ENCODE assay signal across 8 cellular contexts in the genomic region with DNA sequence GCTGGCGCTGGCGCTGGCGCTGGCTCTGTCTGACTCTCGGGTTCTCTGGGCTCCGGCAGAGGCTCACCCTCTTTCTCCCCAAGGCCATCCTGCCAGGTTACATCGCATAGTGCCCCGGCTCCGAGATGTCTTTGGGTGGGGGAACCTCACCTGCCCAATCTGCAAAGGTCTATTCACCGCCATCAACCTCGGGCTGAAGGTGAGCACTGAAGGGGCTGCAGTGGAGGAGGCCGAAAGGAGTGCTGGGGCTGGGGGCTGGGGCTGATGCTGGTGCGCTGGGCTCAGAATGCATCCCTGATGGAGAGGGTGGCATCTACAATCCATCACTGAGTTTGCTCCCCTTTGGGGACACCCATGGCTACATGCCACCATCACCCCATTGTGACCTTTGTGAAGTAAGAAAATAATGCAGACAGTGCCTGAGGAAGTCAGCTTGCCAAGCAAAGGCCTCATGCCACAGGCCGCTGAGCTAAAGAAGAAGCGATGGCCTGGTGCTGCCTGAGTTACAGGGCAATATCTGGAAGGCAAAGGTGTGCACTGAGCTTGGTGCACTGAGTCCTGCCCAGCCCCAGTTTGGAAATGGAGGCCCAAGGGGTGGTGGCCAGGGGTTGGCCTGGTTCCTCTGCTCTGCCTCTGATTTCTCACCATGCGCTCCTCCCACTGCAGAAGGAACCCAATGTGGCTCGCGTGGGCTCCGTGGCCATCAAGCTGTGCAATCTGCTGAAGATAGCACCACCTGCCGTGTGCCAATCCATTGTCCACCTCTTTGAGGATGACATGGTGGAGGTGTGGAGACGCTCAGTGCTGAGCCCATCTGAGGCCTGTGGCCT. TPM values are rescaled to one million over a fixed set of nuclear protein-coding genes. Genes with fewer than 3 reads are reported as not detected.
DNase-seq lines count a peak whose midpoint lies in the region; ATAC-seq, FAIRE-seq and TF ChIP-seq lines count a peak whose summit lies in the region.

No MANE protein-coding gene starts in this region.

- H3K27ac Mint-ChIP-seq in activated CD4-positive, alpha-beta T cell treated with anti-CD3 and anti-CD28 coated beads, Interleukin-2, amount 10 ng/mL, durations not matched to agents 24 days and 14 days = peak overlapping the region; percentile 51
- H3K27ac Mint-ChIP-seq in activated naive CD8-positive, alpha-beta T cell treated with anti-CD3 and anti-CD28 coated beads, Interleukin-2, amount 10 ng/mL, durations not matched to agents 7 days and 5 days = peak overlapping the region; percentile 86

- H3K4me3 ChIP-seq in left lung = peak overlapping the region; percentile 74 to 80
- peak overlapping the region; percentile 84 for H3K4me3 ChIP-seq in thymus (ENCODE audit: low read length)

- H3K36me3 Mint-ChIP-seq in activated CD4-positive, alpha-beta T cell treated with anti-CD3 and anti-CD28 coated beads, Interleukin-2, amount 10 ng/mL, durations not matched to agents 24 days and 14 days (ENCODE audit: low read depth) = peaks cover 23% of the 10 kb centered on the region
- peaks cover 18% of the 10 kb centered on the region for H3K36me3 Mint-ChIP-seq in activated naive CD8-positive, alpha-beta T cell treated with anti-CD3 and anti-CD28 coated beads, Interleukin-2, amount 10 ng/mL, durations not matched to agents 7 days and 5 days

- TF ChIP-seq CTCF in left lung (IDR thresholded peaks at IDR 0.05) = no peak

- DNase-seq in activated CD4-positive, alpha-beta T cell treated with anti-CD3 and anti-CD28 coated beads, Interleukin-2, amount 10 ng/mL, durations not matched to agents 24 days and 14 days = no peak
- no peak for DNase-seq in activated CD4-positive, alpha-beta T cell treated with anti-CD3 and anti-CD28 coated beads for 4 hours
- DNase-seq in activated naive CD8-positive, alpha-beta T cell treated with anti-CD3 and anti-CD28 coated beads, Interleukin-2, amount 10 ng/mL, durations not matched to agents 7 days and 5 days = no peak
- no peak for DNase-seq in left lung
- no peak for DNase-seq in H54 (ENCODE audit: insufficient read length, low spot score)

- ATAC-seq in activated naive CD8-positive, alpha-beta T cell treated with anti-CD3 and anti-CD28 coated beads, Interleukin-2, amount 10 ng/mL, durations not matched to agents 7 days and 5 days (ENCODE audit: low read depth) = no peak
- ATAC-seq in left lung (no peak), HG02588 (IDR thresholded peaks at IDR 0.05; ENCODE audit: unreplicated experiment) (no peak), GM21381 (IDR thresholded peaks at IDR 0.05; ENCODE audit: unreplicated experiment) (no peak)

- H3K27me3 Mint-ChIP-seq in activated CD4-positive, alpha-beta T cell treated with anti-CD3 and anti-CD28 coated beads, Interleukin-2, amount 10 ng/mL, durations not matched to agents 24 days and 14 days = no peaks in the 10 kb centered on the region
- no peaks in the 10 kb centered on the region for H3K27me3 Mint-ChIP-seq in activated naive CD8-positive, alpha-beta T cell treated with anti-CD3 and anti-CD28 coated beads, Interleukin-2, amount 10 ng/mL, durations not matched to agents 7 days and 5 days

- H3K4me1 Mint-ChIP-seq in activated CD4-positive, alpha-beta T cell treated with anti-CD3 and anti-CD28 coated beads, Interleukin-2, amount 10 ng/mL, durations not matched to agents 24 days and 14 days = peaks cover 30% of the 10 kb centered on the region
- H3K4me1 Mint-ChIP-seq in activated naive CD8-positive, alpha-beta T cell treated with anti-CD3 and anti-CD28 coated beads, Interleukin-2, amount 10 ng/mL, durations not matched to agents 7 days and 5 days = peaks cover 31% of the 10 kb centered on the region

- no peaks in the 10 kb centered on the region for H3K27me3 ChIP-seq in left lung
- no peaks in the 10 kb centered on the region for H3K27me3 ChIP-seq in thymus (ENCODE audit: control insufficient read depth, insufficient read depth)

- H3K9me3 Mint-ChIP-seq in activated CD4-positive, alpha-beta T cell treated with anti-CD3 and anti-CD28 coated beads, Interleukin-2, amount 10 ng/mL, durations not matched to agents 24 days and 14 days = no peaks in the 10 kb centered on the region
- H3K9me3 Mint-ChIP-seq in activated naive CD8-positive, alpha-beta T cell treated with anti-CD3 and anti-CD28 coated beads, Interleukin-2, amount 10 ng/mL, durations not matched to agents 7 days and 5 days = no peaks in the 10 kb centered on the region

- H3K4me3 Mint-ChIP-seq in activated CD4-positive, alpha-beta T cell treated with anti-CD3 and anti-CD28 coated beads, Interleukin-2, amount 10 ng/mL, durations not matched to agents 24 days and 14 days = peak overlapping the region; percentile 85
- H3K4me3 Mint-ChIP-seq in activated naive CD8-positive, alpha-beta T cell treated with anti-CD3 and anti-CD28 coated beads, Interleukin-2, amount 10 ng/mL, durations not matched to agents 7 days and 5 days = peak overlapping the region; percentile 96

- H3K4me1 ChIP-seq in left lung (peaks cover 9 to 38% of the 10 kb centered on the region in 2 donors), thymus (ENCODE audit: control insufficient read depth, insufficient read depth, low read length) (peaks cover 23% of the 10 kb centered on the region)

- H3K9me3 ChIP-seq in left lung (no peaks in the 10 kb centered on the region), thymus (ENCODE audit: control insufficient read depth) (no peaks in the 10 kb centered on the region)

- intact Hi-C loops in activated CD4-positive, alpha-beta T cell treated with anti-CD3 and anti-CD28 coated beads, Interleukin-2, amount 10 ng/mL, durations not matched to agents 24 days and 14 days (cut with micrococcal nuclease) = loop anchor here (1.0 to 2.0 kb wide), 7 partner anchors 11 to 222 kb away; partner anchors contain the start of genes APBB1, ARFIP2, FHIP1B and TAF10
- intact Hi-C loops in left lung (cut with DNase I) = no loop called here

- FAIRE-seq in H54 (lab: Jason Lieb, UNC) = no peak

- POLR2A ChIA-PET in activated naive CD8-positive, alpha-beta T cell treated with anti-CD3 and anti-CD28 coated beads, Interleukin-2, amount 10 ng/mL, durations not matched to agents 7 days and 5 days (lab: Charles Lee) = interaction anchor here (0.6 to 7.0 kb wide), 15 partner anchors 10 to 228 kb away, joined by 3 to 140 read pairs (median 6); partner anchors contain the start of genes APBB1, ARFIP2, CAVIN3 and FHIP1B

- 47% methylated on average over 20 of the region's 20 CpGs for WGBS in thymus

- H3K27ac ChIP-seq in left lung (peak overlapping the region; percentile 89 to 90), thymus (ENCODE audit: low read depth) (peak overlapping the region; percentile 82)

- H3K36me3 ChIP-seq in left lung = peaks cover 0 to 16% of the 10 kb centered on the region in 2 donors
- peaks cover 20% of the 10 kb centered on the region for H3K36me3 ChIP-seq in thymus (ENCODE audit: control insufficient read depth, insufficient read depth)

- no peak for TF ChIP-seq POLR2A in H54 (IDR thresholded peaks at IDR 0.05; ENCODE audit: low read depth, low read length)

RNA-seq across cellular contexts. Expression of gene SMPD1, which starts 0.7 kb away (rescaled TPM):
- 9.4 and 10.0 TPM in 2 replicates for total RNA-seq in activated CD4-positive, alpha-beta T cell treated with anti-CD3 and anti-CD28 coated beads, Interleukin-2, amount 10 ng/mL, durations not matched to agents 24 days and 14 days
- 10 to 100 TPM; 40.7 to 42.6 TPM for total RNA-seq in activated naive CD8-positive, alpha-beta T cell treated with anti-CD3 and anti-CD28 coated beads, Interleukin-2, amount 10 ng/mL, durations not matched to agents 7 days and 5 days
- total RNA-seq in left lung = 10 to 100 TPM; 55.2 to 79.3 TPM
- 68.8 TPM for polyA plus RNA-seq in thymus

RNA-seq across cellular contexts. Expression of gene APBB1, which starts 28.0 kb away (rescaled TPM):
- total RNA-seq in activated CD4-positive, alpha-beta T cell treated with anti-CD3 and anti-CD28 coated beads, Interleukin-2, amount 10 ng/mL, durations not matched to agents 24 days and 14 days = 24.1 TPM in 2 replicates
- total RNA-seq in activated naive CD8-positive, alpha-beta T cell treated with anti-CD3 and anti-CD28 coated beads, Interleukin-2, amount 10 ng/mL, durations not matched to agents 7 days and 5 days = 10 to 100 TPM; 64.0 to 69.2 TPM
- total RNA-seq in left lung = 10 to 100 TPM; 30.7 to 32.1 TPM
- 70.6 TPM for polyA plus RNA-seq in thymus

RNA-seq across cellular contexts. Expression of gene HPX, which starts 49.9 kb away (rescaled TPM):
- not detected in 2 replicates for total RNA-seq in activated CD4-positive, alpha-beta T cell treated with anti-CD3 and anti-CD28 coated beads, Interleukin-2, amount 10 ng/mL, durations not matched to agents 24 days and 14 days
- total RNA-seq in activated naive CD8-positive, alpha-beta T cell treated with anti-CD3 and anti-CD28 coated beads, Interleukin-2, amount 10 ng/mL, durations not matched to agents 7 days and 5 days = 1 to 10 TPM in 1 of 2 experiments, under 1 TPM in 1; 0.58 to 1.3 TPM
- under 1 TPM; 0.86 to 0.90 TPM for total RNA-seq in left lung
- polyA plus RNA-seq in thymus = 1.9 TPM
